Comparison of ENCODE assay signal across 19 cellular contexts in genomic region chr15:93986400-93986984, GRCh38.
"Had no signal": no experiment of that assay in that cellular context is flagged by ENCODE, and none has a peak within 500 bp of the region (broad histone marks: within the 10 kb centered on the region; RNA-seq: fewer than 3 reads in every experiment).

No MANE protein-coding gene starts in this region.

- H3K27ac ChIP-seq: ascending aorta, colonic mucosa, dorsolateral prefrontal cortex, epithelial cell of prostate, foreskin keratinocyte, hepatocyte, pancreas, psoas muscle, right atrium auricular region, thoracic aorta, upper lobe of left lung had no signal

- H3K4me1 Mint-ChIP-seq: WTC11 had no signal

- H3K79me2 ChIP-seq: hepatocyte had no signal

- H2AFZ ChIP-seq: hepatocyte had no signal

- H3K27ac Mint-ChIP-seq: WTC11 had no signal

- H3K4me1 ChIP-seq: adrenal gland, ascending aorta, breast epithelium, colonic mucosa, foreskin keratinocyte, pancreas, psoas muscle, right atrium auricular region, upper lobe of left lung had no signal

- H3K4me2 ChIP-seq: hepatocyte had no signal

- ATAC-seq: foreskin keratinocyte, WTC11 had no signal

- H3K36me3 ChIP-seq: adrenal gland, ascending aorta, breast epithelium, colonic mucosa, pancreas, right atrium auricular region, thoracic aorta, upper lobe of left lung had no signal

- H3K4me3 ChIP-seq: adrenal gland, ascending aorta, breast epithelium, colonic mucosa, dorsolateral prefrontal cortex, hepatocyte, pancreas, psoas muscle, right atrium auricular region, thoracic aorta, upper lobe of left lung had no signal

- H3K9me3 ChIP-seq: adrenal gland, ascending aorta, breast epithelium, colonic mucosa, pancreas, psoas muscle, right atrium auricular region, thoracic aorta, upper lobe of left lung had no signal

- H3K27me3 ChIP-seq: adrenal gland, ascending aorta, breast epithelium, colonic mucosa, foreskin keratinocyte, hepatocyte, right atrium auricular region, upper lobe of left lung had no signal

- DNase-seq: activated gamma-delta T cell; activated naive CD4-positive, alpha-beta T cell treated with anti-CD3 and anti-CD28 coated beads, Interleukin-2, amount 50 U/mL, for 16 hours; adrenal gland; colonic mucosa; dorsolateral prefrontal cortex; foreskin keratinocyte; midbrain; psoas muscle; T1000; upper lobe of left lung had no signal

- H3K4me3 Mint-ChIP-seq: nephron, WTC11 had no signal

- H3K9me3 Mint-ChIP-seq: nephron had no signal

- H3K36me3 Mint-ChIP-seq: WTC11 had no signal
